Comparison of ENCODE assay signal across 27 cellular contexts in genomic region chr9:109424618-109425017, GRCh38.
"Had no signal": no experiment of that assay in that cellular context is flagged by ENCODE, and none has a peak within 500 bp of the region (broad histone marks: within the 10 kb centered on the region; RNA-seq: fewer than 3 reads in every experiment).

No MANE protein-coding gene starts in this region.

- H3K27ac ChIP-seq: foreskin keratinocyte, gastroesophageal sphincter had no signal

- H3K27me3 ChIP-seq: foreskin keratinocyte, gastroesophageal sphincter had no signal

- H3K9me3 ChIP-seq: gastroesophageal sphincter had no signal

- H3K36me3 ChIP-seq: gastroesophageal sphincter had no signal

- H3K4me1 ChIP-seq: foreskin keratinocyte, gastroesophageal sphincter had no signal

- H3K4me3 ChIP-seq: gastroesophageal sphincter had no signal

- ATAC-seq: activated CD4-positive, alpha-beta T cell treated with anti-CD3 and anti-CD28 coated beads for 36 hours; activated CD8-positive, alpha-beta memory T cell treated with anti-CD3 and anti-CD28 coated beads, Interleukin-2, amount 10 ng/mL, durations not matched to agents 7 days and 5 days; activated CD8-positive, alpha-beta T cell treated with anti-CD3 and anti-CD28 coated beads, Interleukin-2, amount 10 ng/mL, durations not matched to agents 7 days and 5 days; activated T-helper 17 cell treated with anti-CD3 and anti-CD28 coated beads, Interleukin-2, amount 50 U/mL, for 72 hours; effector memory CD8-positive, alpha-beta T cell; foreskin keratinocyte; gastroesophageal sphincter; SK-N-SH treated with all-trans-retinoic acid at 6 μM for 48 hours; T-helper 17 cell had no signal

- DNase-seq: activated CD4-positive, alpha-beta memory T cell treated with anti-CD3 and anti-CD28 coated beads for 36 hours; activated CD4-positive, alpha-beta T cell treated with anti-CD3 and anti-CD28 coated beads for 36 hours; activated CD4-positive, alpha-beta T cell treated with anti-CD3 and anti-CD28 coated beads, Interleukin-2, amount 10 ng/mL, durations not matched to agents 24 days and 14 days; activated CD4-positive, CD25-positive, alpha-beta regulatory T cell; activated CD4-positive, CD25-positive, alpha-beta regulatory T cell treated with anti-CD3 and anti-CD28 coated beads, Interleukin-2, amount 50 U/mL, for 72 hours; activated CD8-positive, alpha-beta memory T cell treated with anti-CD3 and anti-CD28 coated beads, Interleukin-2, amount 10 ng/mL, durations not matched to agents 7 days and 5 days; activated CD8-positive, alpha-beta memory T cell treated with anti-CD3 and anti-CD28 coated beads, Interleukin-2, amount 50 U/mL, for 4 hours; activated CD8-positive, alpha-beta T cell treated with anti-CD3 and anti-CD28 coated beads, Interleukin-2, amount 10 ng/mL, durations not matched to agents 7 days and 5 days; activated effector memory CD4-positive, alpha-beta T cell treated with Interleukin-2 at 50 U/mL for 16 hours; activated gamma-delta T cell treated with Interleukin-2 at 50 U/mL for 16 hours; activated naive CD4-positive, alpha-beta T cell treated with anti-CD3 and anti-CD28 coated beads, Interleukin-2, amount 50 U/mL, for 16 hours; activated naive CD4-positive, alpha-beta T cell treated with Interleukin-2 at 50 U/mL for 16 hours; activated T-cell treated with anti-CD3 and anti-CD28 coated beads, Interleukin-2, amount 50 U/mL, for 1 hour; amniotic stem cell; anterior cingulate cortex; caudate nucleus; cortex of kidney; dermis blood vessel endothelial cell; effector CD4-positive, alpha-beta T cell; effector memory CD8-positive, alpha-beta T cell; foreskin keratinocyte; T-helper 1 cell; T-helper 17 cell; T1000 had no signal
